ENCODE assay signal across 1 cellular context in the genomic region with DNA sequence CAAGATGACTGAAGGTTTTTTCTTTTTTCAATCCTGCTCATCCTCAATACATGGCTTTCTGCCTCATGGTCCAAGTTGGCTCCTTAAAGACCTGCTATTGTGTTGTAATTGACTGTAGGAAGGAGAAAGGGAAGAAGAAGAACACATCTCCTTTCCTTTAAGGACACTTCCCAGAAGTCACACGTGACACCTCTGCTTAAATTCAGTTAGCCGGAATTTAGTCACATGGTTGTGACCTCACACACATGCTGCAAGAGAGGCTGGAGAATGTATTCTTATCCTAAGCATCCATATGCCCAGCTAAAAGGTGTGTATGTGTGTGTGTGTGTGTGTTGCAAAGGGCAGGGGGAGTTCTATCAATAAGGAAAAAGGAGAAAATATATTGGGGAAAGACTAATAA.
TF ChIP-seq lines count a peak whose summit lies in the region.

No MANE protein-coding gene starts in this region.

TF ChIP-seq in HepG2, 621 proteins besides CTCF, POLR2A, EP300 and RAD21:
- TF ChIP-seq PPARG (CRISPR knock-in tag; conservative IDR thresholded peaks at IDR 0.05) (no peak), MNT (IDR thresholded peaks at IDR 0.05) (peak; percentile 90), SP5 (CRISPR knock-in tag; IDR thresholded peaks at IDR 0.05; ENCODE audit: borderline replicate concordance, low read depth) (no peak), XBP1 (CRISPR knock-in tag; IDR thresholded peaks at IDR 0.05) (no peak), SMYD3 (CRISPR knock-in tag; IDR thresholded peaks at IDR 0.05) (no peak)
TF ChIP-seq in HepG2: peak in this region for 1.
